In the genomic region with DNA sequence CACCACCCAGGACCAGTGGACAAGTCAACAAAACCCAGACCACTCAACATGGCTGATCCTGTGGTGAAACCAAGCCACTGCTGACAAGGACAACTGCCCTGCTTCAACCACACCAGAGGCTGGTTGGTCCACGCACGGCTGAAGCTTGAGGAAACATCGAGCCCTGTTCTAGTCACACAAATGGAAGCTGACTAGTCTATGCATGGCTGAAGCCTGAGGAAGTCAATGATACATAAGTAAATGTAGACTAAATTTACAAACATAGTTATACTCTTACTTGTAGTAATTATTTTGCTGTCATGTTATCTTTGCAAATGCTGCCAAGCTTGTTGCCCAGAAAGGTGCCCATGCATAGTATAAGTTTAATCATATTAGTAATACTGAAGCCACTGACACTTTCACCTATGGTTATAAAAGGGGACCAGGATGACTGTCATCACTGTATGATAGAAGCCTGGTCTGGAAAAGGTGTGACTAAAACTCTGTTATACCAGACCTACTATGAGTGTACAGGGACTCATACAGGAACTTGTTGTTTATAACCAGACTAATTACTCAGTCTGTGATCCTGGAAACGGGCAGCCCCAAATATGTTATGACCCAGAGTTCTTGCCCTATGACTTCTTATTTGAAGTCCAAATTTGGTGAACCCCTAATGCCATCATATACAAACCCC, we compare ENCODE assay signal across 1 cellular context.
TF ChIP-seq lines count a peak whose summit lies in the region.

No MANE protein-coding gene starts in this region.

TF ChIP-seq in GM12878, 131 proteins besides CTCF, POLR2A, EP300 and RAD21:
- TF ChIP-seq FOS (IDR thresholded peaks at IDR 0.05; ENCODE audit: borderline replicate concordance, extremely low read depth, insufficient read length) (no peak), MTA2 (IDR thresholded peaks at IDR 0.05; ENCODE audit: low read depth) (peak; percentile 68), BACH1 (IDR thresholded peaks at IDR 0.05; ENCODE audit: borderline replicate concordance) (no peak), RUNX3 (IDR thresholded peaks at IDR 0.05; ENCODE audit: low read length) (peak; percentile 72), ATF7 (IDR thresholded peaks at IDR 0.05; ENCODE audit: low read depth) (no peak), ESRRA (IDR thresholded peaks at IDR 0.05; ENCODE audit: low read length) (no peak), SKIL (IDR thresholded peaks at IDR 0.05; ENCODE audit: low read depth, poor library complexity, severe bottlenecking) (peak; percentile 85), ZNF622 (IDR thresholded peaks at IDR 0.05) (no peak), FOXM1 (IDR thresholded peaks at IDR 0.05; ENCODE audit: low read depth, low read length) (peak; percentile 78; the same call in 1 of the 2 replicates), NFIC (IDR thresholded peaks at IDR 0.05; ENCODE audit: low read depth, low read length) (peak; percentile 87), EED (IDR thresholded peaks at IDR 0.05; ENCODE audit: low read depth) (peak; percentile 58), MYB (IDR thresholded peaks at IDR 0.05; ENCODE audit: borderline replicate concordance, low read depth, low read length) (no peak), BMI1 (IDR thresholded peaks at IDR 0.05; ENCODE audit: borderline replicate concordance) (no peak), IRF4 (IDR thresholded peaks at IDR 0.05; ENCODE audit: low read depth, low read length) (peak; percentile 67; the same call in 1 of the 2 replicates), SUZ12 (IDR thresholded peaks at IDR 0.05; ENCODE audit: unreplicated experiment) (no peak), SREBF1 (IDR thresholded peaks at IDR 0.05; ENCODE audit: low read length) (no peak), BCL11A (IDR thresholded peaks at IDR 0.05; ENCODE audit: low read depth, low read length) (peak; percentile 80; the same call in 1 of the 2 replicates), NFYA (IDR thresholded peaks at IDR 0.05; ENCODE audit: borderline replicate concordance, low read depth, low read length) (no peak), DPF2 (IDR thresholded peaks at IDR 0.05) (peak; percentile 67; the same call in 1 of the 2 replicates), NR2F1 (conservative IDR thresholded peaks at IDR 0.05) (peak; percentile 75), SIN3A (IDR thresholded peaks at IDR 0.05; ENCODE audit: low read depth, low read length) (no peak), ZNF687 (IDR thresholded peaks at IDR 0.05) (peak; percentile 66), SMAD1 (IDR thresholded peaks at IDR 0.05; ENCODE audit: low read depth, partially characterized antibody) (no peak), ETV6 (conservative IDR thresholded peaks at IDR 0.05 in 1 of 2, IDR thresholded peaks at IDR 0.05 in 1 of 2; ENCODE audit: borderline replicate concordance in 1 of 2, low read depth in 1 of 2) (peak in 1 of 2 experiments; percentile 68; a peak in 1 of 4 replicates), POU2F2 (IDR thresholded peaks at IDR 0.05; ENCODE audit: borderline replicate concordance, low read depth, low read length) (no peak), WRNIP1 (IDR thresholded peaks at IDR 0.05; ENCODE audit: borderline replicate concordance, low read depth, low read length) (no peak), GABPA (IDR thresholded peaks at IDR 0.05; ENCODE audit: low read depth) (peak; percentile 43; the same call in 1 of the 2 replicates), JUNB (IDR thresholded peaks at IDR 0.05) (peak; percentile 96), CBX5 (IDR thresholded peaks at IDR 0.05; ENCODE audit: low read depth) (peak; percentile 29; the same call in 1 of the 2 replicates), IKZF2 (IDR thresholded peaks at IDR 0.05) (peak in 1 of 2 experiments; percentile 57; a peak in 1 of 4 replicates), CREM (IDR thresholded peaks at IDR 0.05; ENCODE audit: low read depth) (peak; percentile 72), MXI1 (IDR thresholded peaks at IDR 0.05; ENCODE audit: low read depth, low read length) (no peak), ZBED1 (IDR thresholded peaks at IDR 0.05; ENCODE audit: borderline replicate concordance) (no peak; the same call in 1 of the 2 replicates), SPI1 (IDR thresholded peaks at IDR 0.05; ENCODE audit: borderline replicate concordance, insufficient read depth, low read depth, low read length) (no peak), CBX3 (IDR thresholded peaks at IDR 0.05; ENCODE audit: borderline replicate concordance, low read depth) (no peak), ZNF207 (IDR thresholded peaks at IDR 0.05; ENCODE audit: borderline replicate concordance) (no peak), SIX5 (IDR thresholded peaks at IDR 0.05; ENCODE audit: low read depth, low read length, severe bottlenecking) (no peak), NR2C1 (IDR thresholded peaks at IDR 0.05) (no peak), TCF3 (IDR thresholded peaks at IDR 0.05; ENCODE audit: borderline replicate concordance, insufficient read depth, low read depth, low read length) (no peak), ATF2 (IDR thresholded peaks at IDR 0.05; ENCODE audit: low read length) (peak; percentile 84)
- TF ChIP-seq, protein P1, sequence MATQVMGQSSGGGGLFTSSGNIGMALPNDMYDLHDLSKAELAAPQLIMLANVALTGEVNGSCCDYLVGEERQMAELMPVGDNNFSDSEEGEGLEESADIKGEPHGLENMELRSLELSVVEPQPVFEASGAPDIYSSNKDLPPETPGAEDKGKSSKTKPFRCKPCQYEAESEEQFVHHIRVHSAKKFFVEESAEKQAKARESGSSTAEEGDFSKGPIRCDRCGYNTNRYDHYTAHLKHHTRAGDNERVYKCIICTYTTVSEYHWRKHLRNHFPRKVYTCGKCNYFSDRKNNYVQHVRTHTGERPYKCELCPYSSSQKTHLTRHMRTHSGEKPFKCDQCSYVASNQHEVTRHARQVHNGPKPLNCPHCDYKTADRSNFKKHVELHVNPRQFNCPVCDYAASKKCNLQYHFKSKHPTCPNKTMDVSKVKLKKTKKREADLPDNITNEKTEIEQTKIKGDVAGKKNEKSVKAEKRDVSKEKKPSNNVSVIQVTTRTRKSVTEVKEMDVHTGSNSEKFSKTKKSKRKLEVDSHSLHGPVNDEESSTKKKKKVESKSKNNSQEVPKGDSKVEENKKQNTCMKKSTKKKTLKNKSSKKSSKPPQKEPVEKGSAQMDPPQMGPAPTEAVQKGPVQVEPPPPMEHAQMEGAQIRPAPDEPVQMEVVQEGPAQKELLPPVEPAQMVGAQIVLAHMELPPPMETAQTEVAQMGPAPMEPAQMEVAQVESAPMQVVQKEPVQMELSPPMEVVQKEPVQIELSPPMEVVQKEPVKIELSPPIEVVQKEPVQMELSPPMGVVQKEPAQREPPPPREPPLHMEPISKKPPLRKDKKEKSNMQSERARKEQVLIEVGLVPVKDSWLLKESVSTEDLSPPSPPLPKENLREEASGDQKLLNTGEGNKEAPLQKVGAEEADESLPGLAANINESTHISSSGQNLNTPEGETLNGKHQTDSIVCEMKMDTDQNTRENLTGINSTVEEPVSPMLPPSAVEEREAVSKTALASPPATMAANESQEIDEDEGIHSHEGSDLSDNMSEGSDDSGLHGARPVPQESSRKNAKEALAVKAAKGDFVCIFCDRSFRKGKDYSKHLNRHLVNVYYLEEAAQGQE (IDR thresholded peaks at IDR 0.05; ENCODE audit: low read depth, low read length) = no peak
- TF ChIP-seq, protein P2, sequence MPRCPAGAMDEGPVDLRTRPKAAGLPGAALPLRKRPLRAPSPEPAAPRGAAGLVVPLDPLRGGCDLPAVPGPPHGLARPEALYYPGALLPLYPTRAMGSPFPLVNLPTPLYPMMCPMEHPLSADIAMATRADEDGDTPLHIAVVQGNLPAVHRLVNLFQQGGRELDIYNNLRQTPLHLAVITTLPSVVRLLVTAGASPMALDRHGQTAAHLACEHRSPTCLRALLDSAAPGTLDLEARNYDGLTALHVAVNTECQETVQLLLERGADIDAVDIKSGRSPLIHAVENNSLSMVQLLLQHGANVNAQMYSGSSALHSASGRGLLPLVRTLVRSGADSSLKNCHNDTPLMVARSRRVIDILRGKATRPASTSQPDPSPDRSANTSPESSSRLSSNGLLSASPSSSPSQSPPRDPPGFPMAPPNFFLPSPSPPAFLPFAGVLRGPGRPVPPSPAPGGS (IDR thresholded peaks at IDR 0.05; ENCODE audit: borderline replicate concordance, insufficient read depth, low read depth, low read length, poor library complexity, severe bottlenecking) = peak; percentile 12
- TF ChIP-seq, protein P3, sequence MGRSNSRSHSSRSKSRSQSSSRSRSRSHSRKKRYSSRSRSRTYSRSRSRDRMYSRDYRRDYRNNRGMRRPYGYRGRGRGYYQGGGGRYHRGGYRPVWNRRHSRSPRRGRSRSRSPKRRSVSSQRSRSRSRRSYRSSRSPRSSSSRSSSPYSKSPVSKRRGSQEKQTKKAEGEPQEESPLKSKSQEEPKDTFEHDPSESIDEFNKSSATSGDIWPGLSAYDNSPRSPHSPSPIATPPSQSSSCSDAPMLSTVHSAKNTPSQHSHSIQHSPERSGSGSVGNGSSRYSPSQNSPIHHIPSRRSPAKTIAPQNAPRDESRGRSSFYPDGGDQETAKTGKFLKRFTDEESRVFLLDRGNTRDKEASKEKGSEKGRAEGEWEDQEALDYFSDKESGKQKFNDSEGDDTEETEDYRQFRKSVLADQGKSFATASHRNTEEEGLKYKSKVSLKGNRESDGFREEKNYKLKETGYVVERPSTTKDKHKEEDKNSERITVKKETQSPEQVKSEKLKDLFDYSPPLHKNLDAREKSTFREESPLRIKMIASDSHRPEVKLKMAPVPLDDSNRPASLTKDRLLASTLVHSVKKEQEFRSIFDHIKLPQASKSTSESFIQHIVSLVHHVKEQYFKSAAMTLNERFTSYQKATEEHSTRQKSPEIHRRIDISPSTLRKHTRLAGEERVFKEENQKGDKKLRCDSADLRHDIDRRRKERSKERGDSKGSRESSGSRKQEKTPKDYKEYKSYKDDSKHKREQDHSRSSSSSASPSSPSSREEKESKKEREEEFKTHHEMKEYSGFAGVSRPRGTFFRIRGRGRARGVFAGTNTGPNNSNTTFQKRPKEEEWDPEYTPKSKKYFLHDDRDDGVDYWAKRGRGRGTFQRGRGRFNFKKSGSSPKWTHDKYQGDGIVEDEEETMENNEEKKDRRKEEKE (IDR thresholded peaks at IDR 0.05) = no peak
